4 cellular contexts compared by ENCODE assay signal in genomic region chr11:94248301-94248700, GRCh38. TPM values are rescaled to one million over a fixed set of nuclear protein-coding genes. Genes with fewer than 3 reads are reported as not detected.
"Had no signal": no experiment of that assay in that cellular context is flagged by ENCODE, and none has a peak within 500 bp of the region (broad histone marks: within the 10 kb centered on the region; RNA-seq: fewer than 3 reads in every experiment).

No MANE protein-coding gene starts in this region.

RNA-seq across cellular contexts. Expression of gene IZUMO1R, which starts 56.1 kb away (rescaled TPM):
- total RNA-seq: GM23248, H4, H7, IMR-90 had no signal
- polyA plus RNA-seq: GM23248, IMR-90 had no signal
